In the genomic region with DNA sequence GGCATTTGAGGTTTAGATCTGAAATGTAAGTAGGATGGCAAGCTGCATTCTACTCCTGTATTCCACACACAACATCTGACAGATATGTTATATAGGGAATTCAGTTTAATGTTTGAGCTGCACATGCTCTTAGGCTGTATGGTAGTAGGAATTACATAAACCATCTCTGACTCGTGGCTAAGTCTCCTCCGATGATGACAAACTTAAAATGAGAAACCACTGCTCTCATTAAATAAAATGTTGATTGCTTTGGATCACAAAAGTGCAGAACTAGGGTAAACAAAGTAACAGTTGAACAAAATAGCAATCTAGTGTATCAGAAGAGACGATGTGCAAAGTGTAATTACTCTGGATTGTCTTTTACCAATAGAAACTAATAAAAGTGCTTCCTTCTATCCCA, we compare ENCODE assay signal across 21 cellular contexts. TPM values are rescaled to one million over a fixed set of nuclear protein-coding genes. Genes with fewer than 3 reads are reported as not detected.
DNase-seq lines count a peak whose midpoint lies in the region; ATAC-seq and TF ChIP-seq lines count a peak whose summit lies in the region.
"Had no signal": no experiment of that assay in that cellular context is flagged by ENCODE, and none has a peak within 500 bp of the region (broad histone marks: within the 10 kb centered on the region; RNA-seq: fewer than 3 reads in every experiment).

No MANE protein-coding gene starts in this region.

- no peak for TF ChIP-seq POLR2A in stomach (IDR thresholded peaks at IDR 0.05)

- peak overlapping the region; percentile 34 to 98; a peak in 3 of 4 replicates for H3K27ac ChIP-seq in SK-N-SH (ENCODE audit: low read depth in 2 of 2, low read length in 1 of 2)
- H3K27ac ChIP-seq in PC-3 (ENCODE audit: low read length) = no peak overlapping the region
- H3K27ac ChIP-seq in stomach = no peak overlapping the region
- no peak overlapping the region for H3K27ac ChIP-seq in effector memory CD4-positive, alpha-beta T cell (ENCODE audit: insufficient read depth, low read length, poor library complexity, severe bottlenecking)
- H3K27ac ChIP-seq in naive thymus-derived CD4-positive, alpha-beta T cell (ENCODE audit: low read depth, low read length) = no peak overlapping the region
- no peak overlapping the region for H3K27ac ChIP-seq in CD4-positive, alpha-beta memory T cell (ENCODE audit: low read depth, low read length)
- H3K27ac ChIP-seq: 22Rv1 had no signal

- H3K27me3 ChIP-seq in SK-N-SH (ENCODE audit: insufficient read depth) = no peaks in the 10 kb centered on the region
- no peaks in the 10 kb centered on the region for H3K27me3 ChIP-seq in PC-3 (ENCODE audit: low read length)
- no peaks in the 10 kb centered on the region for H3K27me3 ChIP-seq in stomach
- H3K27me3 ChIP-seq in effector memory CD4-positive, alpha-beta T cell (replicated peaks; ENCODE audit: control insufficient read depth, insufficient read depth, low read length, poor library complexity, severe bottlenecking) = no peaks in the 10 kb centered on the region
- no peaks in the 10 kb centered on the region for H3K27me3 ChIP-seq in naive thymus-derived CD4-positive, alpha-beta T cell (ENCODE audit: control insufficient read depth in 2 of 2, insufficient read depth in 2 of 2, low read length in 2 of 2)
- H3K27me3 ChIP-seq in CD4-positive, alpha-beta memory T cell (ENCODE audit: insufficient read depth, low read length) = no peaks in the 10 kb centered on the region
- H3K27me3 ChIP-seq: BE2C had no signal

- no peaks in the 10 kb centered on the region for H3K27me3 Mint-ChIP-seq in naive thymus-derived CD4-positive, alpha-beta T cell
- no peaks in the 10 kb centered on the region for H3K27me3 Mint-ChIP-seq in CD4-positive, alpha-beta memory T cell

- POLR2A ChIA-PET in SK-N-SH (lab: Yijun Ruan, JAX) = no interaction called here
- POLR2A ChIA-PET in PC-3 (lab: Charles Lee; ENCODE audit: unreplicated experiment) = no interaction called here
- POLR2A ChIA-PET in naive thymus-derived CD4-positive, alpha-beta T cell (lab: Charles Lee) = no interaction called here
- POLR2A ChIA-PET in CD4-positive, alpha-beta memory T cell (lab: Charles Lee; ENCODE audit: partially characterized antibody) = no interaction called here

- H3K79me2 ChIP-seq in SK-N-SH (ENCODE audit: insufficient read depth) (no peaks in the 10 kb centered on the region), PC-3 (ENCODE audit: low read length) (no peaks in the 10 kb centered on the region)

- CTCF ChIA-PET in SK-N-SH (lab: Yijun Ruan, JAX) (no interaction called here), PC-3 (lab: Charles Lee) (no interaction called here)
- CTCF ChIA-PET in naive thymus-derived CD4-positive, alpha-beta T cell (lab: Charles Lee) = no interaction called here
- CTCF ChIA-PET in CD4-positive, alpha-beta memory T cell (lab: Charles Lee; ENCODE audit: partially characterized antibody) = no interaction called here

- no peaks in the 10 kb centered on the region for H3K9me3 ChIP-seq in SK-N-SH
- H3K9me3 ChIP-seq in PC-3 (ENCODE audit: low read length) = no peaks in the 10 kb centered on the region
- H3K9me3 ChIP-seq in stomach = no peaks in the 10 kb centered on the region
- no peaks in the 10 kb centered on the region for H3K9me3 ChIP-seq in effector memory CD4-positive, alpha-beta T cell (ENCODE audit: control insufficient read depth, low read length)
- no peaks in the 10 kb centered on the region for H3K9me3 ChIP-seq in naive thymus-derived CD4-positive, alpha-beta T cell (ENCODE audit: control insufficient read depth in 2 of 3, low read length in 3 of 3)
- H3K9me3 ChIP-seq in CD4-positive, alpha-beta memory T cell (ENCODE audit: control insufficient read depth in 1 of 2, low read length in 2 of 2) = no peaks in the 10 kb centered on the region
- H3K9me3 ChIP-seq: BE2C had no signal

- no TSS peak for BruUV-seq in PC-3 (replicated peaks; lab: Mats Ljungman, UMichigan)

- H3K9me2 ChIP-seq in SK-N-SH = no peaks in the 10 kb centered on the region
- no peaks in the 10 kb centered on the region for H3K9me2 ChIP-seq in PC-3 (replicated peaks; ENCODE audit: low read length)

- H4K20me1 ChIP-seq in SK-N-SH (ENCODE audit: insufficient read depth) (no peaks in the 10 kb centered on the region), PC-3 (ENCODE audit: low read length) (no peaks in the 10 kb centered on the region)

- H3K27ac Mint-ChIP-seq in naive thymus-derived CD4-positive, alpha-beta T cell = no peak overlapping the region
- no peak overlapping the region for H3K27ac Mint-ChIP-seq in CD4-positive, alpha-beta memory T cell

- H3K4me2 ChIP-seq in SK-N-SH (no peak overlapping the region), PC-3 (ENCODE audit: low read length) (no peak overlapping the region)

- no peaks in the 10 kb centered on the region for H3K4me1 Mint-ChIP-seq in naive thymus-derived CD4-positive, alpha-beta T cell
- H3K4me1 Mint-ChIP-seq in CD4-positive, alpha-beta memory T cell = no peaks in the 10 kb centered on the region

- peaks cover 0 to 5% (median 0%) of the 10 kb centered on the region in 11 donors for H3K9me3 Mint-ChIP-seq in naive thymus-derived CD4-positive, alpha-beta T cell
- peaks cover 0 to 6% (median 0%) of the 10 kb centered on the region in 8 donors for H3K9me3 Mint-ChIP-seq in CD4-positive, alpha-beta memory T cell

- H3K9ac ChIP-seq in SK-N-SH = no peak overlapping the region
- H3K9ac ChIP-seq in PC-3 (ENCODE audit: low read length) = no peak overlapping the region

- H3K36me3 ChIP-seq in SK-N-SH (replicated peaks in 1 of 2; ENCODE audit: control insufficient read depth in 1 of 2, insufficient read depth in 2 of 2, low read length in 1 of 2) (no peaks in the 10 kb centered on the region), PC-3 (ENCODE audit: low read depth, low read length) (no peaks in the 10 kb centered on the region), stomach (no peaks in the 10 kb centered on the region)
- no peaks in the 10 kb centered on the region for H3K36me3 ChIP-seq in effector memory CD4-positive, alpha-beta T cell (ENCODE audit: control insufficient read depth, insufficient read depth, low read length)
- H3K36me3 ChIP-seq in naive thymus-derived CD4-positive, alpha-beta T cell (ENCODE audit: control insufficient read depth in 2 of 3, insufficient read depth in 3 of 3, low read length in 3 of 3) = no peaks in the 10 kb centered on the region
- H3K36me3 ChIP-seq in CD4-positive, alpha-beta memory T cell (ENCODE audit: insufficient read depth, low read length) = no peaks in the 10 kb centered on the region
- H3K36me3 ChIP-seq: BE2C had no signal

- H2AFZ ChIP-seq in SK-N-SH (ENCODE audit: low read depth) = no peak overlapping the region
- H2AFZ ChIP-seq in PC-3 (ENCODE audit: low read length) = no peak overlapping the region

- no peak for TF ChIP-seq EP300 in SK-N-SH (IDR thresholded peaks at IDR 0.05; ENCODE audit: borderline replicate concordance in 1 of 2, low read depth in 1 of 2, low read length in 1 of 2)
- no peak for TF ChIP-seq EP300 in stomach (IDR thresholded peaks at IDR 0.05)

- peaks cover 0 to 21% of the 10 kb centered on the region in 2 experiments; a peak in 2 of 4 replicates for H3K4me1 ChIP-seq in SK-N-SH (ENCODE audit: control insufficient read depth in 1 of 2, insufficient read depth in 2 of 2, low read depth in 1 of 2, low read length in 1 of 2)
- H3K4me1 ChIP-seq in PC-3 (ENCODE audit: insufficient read depth, low read length) = peaks cover 22% of the 10 kb centered on the region
- H3K4me1 ChIP-seq in stomach = no peaks in the 10 kb centered on the region
- H3K4me1 ChIP-seq in effector memory CD4-positive, alpha-beta T cell (ENCODE audit: control insufficient read depth, insufficient read depth, low read length, poor library complexity, severe bottlenecking) = no peaks in the 10 kb centered on the region
- no peaks in the 10 kb centered on the region for H3K4me1 ChIP-seq in naive thymus-derived CD4-positive, alpha-beta T cell (ENCODE audit: control insufficient read depth in 2 of 2, insufficient read depth in 2 of 2, low read length in 2 of 2)
- H3K4me1 ChIP-seq in CD4-positive, alpha-beta memory T cell (ENCODE audit: insufficient read depth, low read length) = no peaks in the 10 kb centered on the region
- H3K4me1 ChIP-seq: BE2C had no signal

- H3F3A ChIP-seq in SK-N-SH (replicated peaks; ENCODE audit: insufficient read depth) (peaks cover 30% of the 10 kb centered on the region), PC-3 (ENCODE audit: low read length, unreplicated experiment) (peaks cover 3% of the 10 kb centered on the region)

- no peak overlapping the region for H3K4me3 ChIP-seq in SK-N-SH (ENCODE audit: low read depth in 2 of 2, low read length in 1 of 2)
- no peak overlapping the region for H3K4me3 ChIP-seq in PC-3 (ENCODE audit: low read length)
- H3K4me3 ChIP-seq in stomach = no peak overlapping the region
- no peak overlapping the region for H3K4me3 ChIP-seq in effector memory CD4-positive, alpha-beta T cell (ENCODE audit: insufficient read depth, low read depth, low read length, poor library complexity, severe bottlenecking)
- no peak overlapping the region for H3K4me3 ChIP-seq in naive thymus-derived CD4-positive, alpha-beta T cell (ENCODE audit: low read length)
- no peak overlapping the region for H3K4me3 ChIP-seq in CD4-positive, alpha-beta memory T cell (ENCODE audit: low read length in 2 of 2)

- no peak for ATAC-seq in SK-N-SH treated with all-trans-retinoic acid at 6 μM for 48 hours
- ATAC-seq in PC-3 = no peak
- no peak for ATAC-seq in naive thymus-derived CD4-positive, alpha-beta T cell
- ATAC-seq: HCT116 had no signal

- no peaks in the 10 kb centered on the region for H3K36me3 Mint-ChIP-seq in naive thymus-derived CD4-positive, alpha-beta T cell
- H3K36me3 Mint-ChIP-seq in CD4-positive, alpha-beta memory T cell = no peaks in the 10 kb centered on the region

- TF ChIP-seq RAD21 in SK-N-SH (IDR thresholded peaks at IDR 0.05; ENCODE audit: low read length) = no peak

- intact Hi-C loops in PC-3 (cut with micrococcal nuclease) (no loop called here), stomach (cut with DNase I; ENCODE audit: low total_unique reads) (no loop called here)
- intact Hi-C loops in naive thymus-derived CD4-positive, alpha-beta T cell (cut with micrococcal nuclease) = no loop called here
- intact Hi-C loops in CD4-positive, alpha-beta memory T cell (cut with micrococcal nuclease) = no loop called here

- WGBS in SK-N-SH (ENCODE audit: low lambda C conversion rate) = 81% methylated on average over 3 of the region's 3 CpGs
- 66 to 80% (median 73%) methylated on average over 3 of the region's 3 CpGs for WGBS in stomach, 5 donors

- no peak overlapping the region for H3K4me3 Mint-ChIP-seq in naive thymus-derived CD4-positive, alpha-beta T cell
- no peak overlapping the region for H3K4me3 Mint-ChIP-seq in CD4-positive, alpha-beta memory T cell

- no peak for DNase-seq in SK-N-SH
- DNase-seq in PC-3 = peak; percentile 25
- DNase-seq in fibroblast of peridontal ligament (ENCODE audit: extremely low read depth) = peak; percentile 42
- no peak for DNase-seq in stomach
- DNase-seq in effector memory CD4-positive, alpha-beta T cell = no peak
- DNase-seq in naive thymus-derived CD4-positive, alpha-beta T cell = no peak
- no peak for DNase-seq in CD4-positive, alpha-beta memory T cell
- DNase-seq: BE2C, DMS153, GOT3, NCI-H1048, NCI-H1417, NCI-H1694, NCI-H2029 treated with DMSO at 0.1 percent for 48 hours, NCI-H446 treated with DMSO at 0.1 percent for 48 hours, NCI-H526, Right ventricle myocardium superior, RPMI8226 had no signal

- TF ChIP-seq CTCF in SK-N-SH (IDR thresholded peaks at IDR 0.05) (no peak), PC-3 (conservative IDR thresholded peaks at IDR 0.05; ENCODE audit: low read depth, low read length) (no peak), stomach (IDR thresholded peaks at IDR 0.05) (no peak)

RNA-seq across cellular contexts. Expression of gene WDR75, which starts 50.1 kb away (rescaled TPM):
- polyA plus RNA-seq in SK-N-SH (2012; rRNA removed) (25.6 and 37.4 TPM in 2 replicates), stomach (10 to 100 TPM; 12.1 to 21.4 (median 14.0) TPM)
- 31.5 and 35.6 TPM in 2 replicates for polyA plus RNA-seq in SK-N-SH (2012; cell fraction: cytosol; rRNA removed)
- 40.2 and 84.1 TPM in 2 replicates for polyA plus RNA-seq in SK-N-SH (2012; cell fraction: nucleus; rRNA removed)
- total RNA-seq in PC-3 (2014; rRNA removed) (48.0 and 62.5 TPM in 2 replicates), stomach (10 to 100 TPM in 4 of 5 donors, 1 to 10 TPM in 1; 6.1 to 89.9 (median 66.9) TPM)
- 10 to 100 TPM; 39.9 to 67.4 (median 60.7) TPM for total RNA-seq in naive thymus-derived CD4-positive, alpha-beta T cell
- polyA plus RNA-seq in naive thymus-derived CD4-positive, alpha-beta T cell = 10 to 100 TPM; 14.2 to 19.3 TPM
- 10 to 100 TPM; 60.8 to 61.4 TPM for total RNA-seq in CD4-positive, alpha-beta memory T cell
- 10 to 100 TPM; 12.3 to 23.3 TPM for polyA plus RNA-seq in CD4-positive, alpha-beta memory T cell

Comparison
In these comparisons a context has a peak if more than half of its experiments do, and no peak if none do; other contexts are left out.
1. DNase-seq: peak in PC-3 (single experiment) and fibroblast of peridontal ligament (single experiment); none in SK-N-SH (single experiment), stomach (single experiment), effector memory CD4-positive, alpha-beta T cell (0 of 3), naive thymus-derived CD4-positive, alpha-beta T cell (0 of 9) and CD4-positive, alpha-beta memory T cell (0 of 5).
2. H3K27ac ChIP-seq: peak in SK-N-SH (2 of 2); none in PC-3 (single experiment), stomach (0 of 5), effector memory CD4-positive, alpha-beta T cell (single experiment), naive thymus-derived CD4-positive, alpha-beta T cell (single experiment) and CD4-positive, alpha-beta memory T cell (single experiment).